ENCODE assay signal across 1 cellular context in genomic region chr18:31243740-31244512, GRCh38.
TF ChIP-seq lines count a peak whose summit lies in the region.

No MANE protein-coding gene starts in this region.

TF ChIP-seq in HepG2, 621 proteins besides CTCF, POLR2A, EP300 and RAD21 (continued from another document and continues in another):
- TF ChIP-seq HNF1A (IDR thresholded peaks at IDR 0.05; ENCODE audit: low read depth) (peak; percentile 27; the same call in 1 of the 2 replicates), HNF1A (CRISPR knock-in tag; IDR thresholded peaks at IDR 0.05; ENCODE audit: borderline replicate concordance) (peak; percentile 85; the same call in 1 of the 2 replicates), TFDP2 (CRISPR knock-in tag; IDR thresholded peaks at IDR 0.05) (0 out of 2 replicates have a peak, but pooled peaks have one; percentile 21), YEATS2 (CRISPR knock-in tag; IDR thresholded peaks at IDR 0.05; ENCODE audit: borderline replicate concordance) (peak; percentile 38; the same call in 1 of the 2 replicates), ZBED4 (CRISPR knock-in tag; IDR thresholded peaks at IDR 0.05; ENCODE audit: borderline replicate concordance) (0 out of 2 replicates have a peak, but pooled peaks have one; percentile 54), NR2F1 (CRISPR knock-in tag; IDR thresholded peaks at IDR 0.05) (0 out of 4 replicates have a peak, but pooled peaks of 1 of the 2 experiments have one; percentile 14), SALL2 (CRISPR knock-in tag; IDR thresholded peaks at IDR 0.05) (0 out of 2 replicates have a peak, but pooled peaks have one; percentile 46), U2AF2 (IDR thresholded peaks at IDR 0.05; ENCODE audit: low read depth, low read length) (no peak), POLR2AphosphoS5 (IDR thresholded peaks at IDR 0.05; ENCODE audit: low read depth, low read length) (peak; percentile 75), FOXJ3 (CRISPR knock-in tag; IDR thresholded peaks at IDR 0.05; ENCODE audit: borderline replicate concordance) (peak; percentile 81; the same call in 1 of the 2 replicates), NFAT5 (CRISPR knock-in tag; IDR thresholded peaks at IDR 0.05) (no peak), MAFK (conservative IDR thresholded peaks at IDR 0.05 in 1 of 2, IDR thresholded peaks at IDR 0.05 in 1 of 2; ENCODE audit: low read length in 2 of 2) (no peak), ZNF589 (CRISPR knock-in tag; conservative IDR thresholded peaks at IDR 0.05) (0 out of 2 replicates have a peak, but pooled peaks have one; percentile 56), DDIT3 (CRISPR knock-in tag; IDR thresholded peaks at IDR 0.05) (no peak), FOXK2 (IDR thresholded peaks at IDR 0.05) (0 out of 2 replicates have a peak, but pooled peaks have one; percentile 52), ZNF143 (CRISPR knock-in tag; IDR thresholded peaks at IDR 0.05) (no peak), ISX (CRISPR knock-in tag; conservative IDR thresholded peaks at IDR 0.05) (0 out of 2 replicates have a peak, but pooled peaks have one; percentile 51), REST (IDR thresholded peaks at IDR 0.05; ENCODE audit: borderline replicate concordance in 1 of 2, low read depth in 1 of 2, low read length in 2 of 2) (peak in 1 of 2 experiments; percentile 12; a peak in 1 of 4 replicates), MED13 (CRISPR knock-in tag; IDR thresholded peaks at IDR 0.05) (peak; percentile 50; the same call in 1 of the 2 replicates), ZNF800 (CRISPR knock-in tag; IDR thresholded peaks at IDR 0.05) (no peak), ZSCAN22 (CRISPR knock-in tag; IDR thresholded peaks at IDR 0.05) (no peak), SKIL (CRISPR knock-in tag; IDR thresholded peaks at IDR 0.05; ENCODE audit: borderline replicate concordance) (peak; percentile 96), ZNF580 (CRISPR knock-in tag; IDR thresholded peaks at IDR 0.05; ENCODE audit: borderline replicate concordance, low read depth) (peak; percentile 74; the same call in 1 of the 2 replicates), TRIM22 (IDR thresholded peaks at IDR 0.05) (no peak)
